Comparison of ENCODE assay signal across 28 cellular contexts in genomic region chr7:92602352-92603088, GRCh38. TPM values are rescaled to one million over a fixed set of nuclear protein-coding genes. Genes with fewer than 3 reads are reported as not detected.
DNase-seq lines count a peak whose midpoint lies in the region; ATAC-seq and TF ChIP-seq lines count a peak whose summit lies in the region.
"Had no signal": no experiment of that assay in that cellular context is flagged by ENCODE, and none has a peak within 500 bp of the region (broad histone marks: within the 10 kb centered on the region; RNA-seq: fewer than 3 reads in every experiment).

No MANE protein-coding gene starts in this region.

- H3K27ac Mint-ChIP-seq in activated T-cell treated with anti-CD3 and anti-CD28 coated beads, Interleukin-2, amount 50 U/mL, for 24 hours, result peak overlapping the region; percentile 67
- H3K27ac Mint-ChIP-seq: activated CD4-positive, alpha-beta T cell treated with anti-CD3 and anti-CD28 coated beads, Interleukin-2, amount 10 ng/mL, durations not matched to agents 24 days and 14 days; B cell; brain; nephron had no signal

- no peaks in the 10 kb centered on the region for H3K9me2 ChIP-seq in GM23248 (ENCODE audit: insufficient read depth)

- DNase-seq in activated T-cell treated with anti-CD3 and anti-CD28 coated beads, Interleukin-2, amount 50 U/mL, for 24 hours, result no peak
- no peak for DNase-seq in activated T-cell treated with anti-CD3 and anti-CD28 coated beads, Interleukin-2, amount 50 U/mL, for 48 hours
- DNase-seq in GM23248 (peak; percentile 52), Panc1 (ENCODE audit: low read depth, low spot score) (no peak), epithelial cell of prostate (ENCODE audit: low read depth, low spot score) (no peak), GM10266 (ENCODE audit: extremely low spot score) (no peak), anterior cingulate cortex (lab: John Stamatoyannopoulos, UW) (no peak)
- DNase-seq: activated CD4-positive, alpha-beta T cell treated with anti-CD3 and anti-CD28 coated beads, Interleukin-2, amount 10 ng/mL, durations not matched to agents 24 days and 14 days; DMS53; effector memory CD4-positive, alpha-beta T cell; kidney; lower lobe of right lung; mucosa of descending colon; NCI-H1417; Peyer's patch; spleen; stimulated activated CD4-positive, alpha-beta T cell treated with anti-CD3 and anti-CD28 coated beads, Interleukin-4, amount 100 ng/mL, for 1 hour; stimulated activated naive CD4-positive, alpha-beta T cell had no signal

- 87 to 94% methylated on average over 2 of the region's 2 CpGs for WGBS in GM23248 (ENCODE audit: low coverage in 1 of 2, low lambda C conversion rate in 2 of 2, missing lambda C conversion rate in 2 of 2), 2 experiments

- H3K9me3 ChIP-seq in GM23248 (ENCODE audit: low read depth), result no peaks in the 10 kb centered on the region
- no peaks in the 10 kb centered on the region for H3K9me3 ChIP-seq in Panc1 (ENCODE audit: control insufficient read depth, insufficient read depth, low read depth, low read length)
- H3K9me3 ChIP-seq: A549, lower lobe of right lung, mucosa of descending colon, Peyer's patch, right atrium auricular region, SJSA1, spleen, thoracic aorta, vagina had no signal

- no peak for TF ChIP-seq POLR2A in GM18505 (IDR thresholded peaks at IDR 0.05; ENCODE audit: borderline replicate concordance, extremely low read depth, insufficient read depth, insufficient read length)

- TF ChIP-seq CTCF in Panc1 (IDR thresholded peaks at IDR 0.05) (no peak), GM10266 (IDR thresholded peaks at IDR 0.05; ENCODE audit: control insufficient read depth, insufficient read depth, low read depth, missing control alignments) (no peak)

- H2AFZ ChIP-seq in GM23248, result no peak overlapping the region

- H3K4me1 ChIP-seq in GM23248 (ENCODE audit: insufficient read depth) (peaks cover 13% of the 10 kb centered on the region), Panc1 (ENCODE audit: control insufficient read depth, insufficient read depth, low read length) (no peaks in the 10 kb centered on the region)
- H3K4me1 ChIP-seq: A549, lower lobe of right lung, Peyer's patch, right atrium auricular region, SJSA1, spleen, vagina had no signal

- H3K27me3 ChIP-seq in GM23248 (replicated peaks; ENCODE audit: insufficient read depth), result no peaks in the 10 kb centered on the region
- H3K27me3 ChIP-seq in Panc1 (ENCODE audit: control insufficient read depth, insufficient read depth, low read length), result no peaks in the 10 kb centered on the region
- H3K27me3 ChIP-seq: Peyer's patch, right atrium auricular region, SJSA1, spleen, vagina had no signal

- no peaks in the 10 kb centered on the region for H3K27me3 Mint-ChIP-seq in activated T-cell treated with anti-CD3 and anti-CD28 coated beads, Interleukin-2, amount 50 U/mL, for 24 hours
- H3K27me3 Mint-ChIP-seq: activated CD4-positive, alpha-beta T cell treated with anti-CD3 and anti-CD28 coated beads, Interleukin-2, amount 10 ng/mL, durations not matched to agents 24 days and 14 days; B cell; brain had no signal

- H3K4me3 ChIP-seq in GM23248, result no peak overlapping the region
- H3K4me3 ChIP-seq in Panc1 (ENCODE audit: low read depth in 2 of 2, low read length in 2 of 2), result no peak overlapping the region
- H3K4me3 ChIP-seq: A549, lower lobe of right lung, mucosa of descending colon, Peyer's patch, right atrium auricular region, SJSA1, spleen, thoracic aorta, vagina had no signal

- CTCF ChIA-PET in Panc1 (lab: Charles Lee), result no interaction called here

- H3K9me3 Mint-ChIP-seq in activated T-cell treated with anti-CD3 and anti-CD28 coated beads, Interleukin-2, amount 50 U/mL, for 24 hours, result no peaks in the 10 kb centered on the region
- H3K9me3 Mint-ChIP-seq: activated CD4-positive, alpha-beta T cell treated with anti-CD3 and anti-CD28 coated beads, Interleukin-2, amount 10 ng/mL, durations not matched to agents 24 days and 14 days; brain; nephron had no signal

- H3K36me3 Mint-ChIP-seq in activated T-cell treated with anti-CD3 and anti-CD28 coated beads, Interleukin-2, amount 50 U/mL, for 24 hours (ENCODE audit: low read depth), result peaks cover 19% of the 10 kb centered on the region
- H3K36me3 Mint-ChIP-seq: brain had no signal

- peak; percentile 47; the same call in 1 of the 2 replicates for ATAC-seq in Panc1
- no peak for ATAC-seq in GM18505 (IDR thresholded peaks at IDR 0.05; ENCODE audit: unreplicated experiment)
- ATAC-seq: esophagus mucosa, lower lobe of right lung had no signal

- H3F3A ChIP-seq in GM23248 (ENCODE audit: insufficient read depth), result peaks cover 8% of the 10 kb centered on the region; the same call in 1 of the 2 replicates

- H3K4me3 Mint-ChIP-seq in activated T-cell treated with anti-CD3 and anti-CD28 coated beads, Interleukin-2, amount 50 U/mL, for 24 hours, result no peak overlapping the region
- H3K4me3 Mint-ChIP-seq: activated CD4-positive, alpha-beta T cell treated with anti-CD3 and anti-CD28 coated beads, Interleukin-2, amount 10 ng/mL, durations not matched to agents 24 days and 14 days; B cell; brain; nephron had no signal

- H4K20me1 ChIP-seq in GM23248 (ENCODE audit: insufficient read depth), result no peaks in the 10 kb centered on the region

- H3K36me3 ChIP-seq in GM23248 (ENCODE audit: low read depth) (peaks cover 6% of the 10 kb centered on the region; the same call in 1 of the 2 replicates), Panc1 (ENCODE audit: control insufficient read depth, insufficient read depth, low read length) (peaks cover 2% of the 10 kb centered on the region; the same call in 1 of the 2 replicates)
- H3K36me3 ChIP-seq: lower lobe of right lung, Peyer's patch, right atrium auricular region, vagina had no signal

- H3K4me2 ChIP-seq in GM23248 (ENCODE audit: unreplicated experiment), result no peak overlapping the region
- H3K4me2 ChIP-seq: A549 had no signal

- intact Hi-C loops in Panc1 (cut with micrococcal nuclease; ENCODE audit: unreplicated experiment), result no loop called here

- in situ Hi-C loops in GM23248 (cut with MboI) (no loop called here), Panc1 (cut with HindIII; ENCODE audit: low pct_unique_long_range_greater_than_20kb, low sequenced_read_pairs) (no loop called here)

- BruUV-seq in Panc1 (replicated peaks; lab: Mats Ljungman, UMichigan), result no TSS peak

- no peaks in the 10 kb centered on the region for H3K4me1 Mint-ChIP-seq in activated T-cell treated with anti-CD3 and anti-CD28 coated beads, Interleukin-2, amount 50 U/mL, for 24 hours (ENCODE audit: low read depth)
- H3K4me1 Mint-ChIP-seq: activated CD4-positive, alpha-beta T cell treated with anti-CD3 and anti-CD28 coated beads, Interleukin-2, amount 10 ng/mL, durations not matched to agents 24 days and 14 days; B cell; brain; nephron had no signal

- no peak overlapping the region for H3K9ac ChIP-seq in GM23248

- H3K27ac ChIP-seq in GM23248, result no peak overlapping the region
- no peak overlapping the region for H3K27ac ChIP-seq in Panc1 (ENCODE audit: low read length)
- H3K27ac ChIP-seq in epithelial cell of prostate, result peak overlapping the region; percentile 16
- H3K27ac ChIP-seq: A549, lower lobe of right lung, Peyer's patch, SJSA1, spleen, thoracic aorta, vagina had no signal

- POLR2A ChIA-PET in Panc1 (lab: Charles Lee), result no interaction called here

- H3K79me2 ChIP-seq in GM23248 (ENCODE audit: insufficient read depth), result no peaks in the 10 kb centered on the region

RNA-seq across cellular contexts. Expression of gene FAM133B, which starts 12.3 kb away (rescaled TPM):
- total RNA-seq in GM23248 (2014; rRNA removed; shearing (Covaris generic)), result 17.1 and 18.2 TPM in 2 replicates
- 22.6 and 23.0 TPM in 2 replicates for polyA plus RNA-seq in GM23248 (2016; fragmentation: Nextera tagmentation; extraction: Ambion mirVana)
- total RNA-seq in Panc1 (2021; ENCODE audit: unreplicated experiment), result 27.7 TPM
- 20.2 TPM for polyA plus RNA-seq in Panc1 (2012; ENCODE audit: insufficient read length)
